ENCODE assay signal across 26 cellular contexts in genomic region chr15:100858294-100858693, GRCh38. TPM values are rescaled to one million over a fixed set of nuclear protein-coding genes. Genes with fewer than 3 reads are reported as not detected.
"Had no signal": no experiment of that assay in that cellular context is flagged by ENCODE, and none has a peak within 500 bp of the region (broad histone marks: within the 10 kb centered on the region; RNA-seq: fewer than 3 reads in every experiment).

No MANE protein-coding gene starts in this region.

- ATAC-seq: left cardiac atrium; left lung; mucosa of descending colon; naive thymus-derived CD4-positive, alpha-beta T cell; natural killer cell treated with Interleukin-12 subunit alpha and Interleukin-12 subunit beta and Interleukin-15 and Interleukin-18, amount 100 ng/mL, for 72 hours; right lobe of liver; stimulated activated naive B cell treated with anti-CD40 and anti-IgM and Interleukin-4, amounts not matched to agents 10 μg/mL and 1 μg/mL and 100 μg/mL, for 72 hours; stimulated activated naive CD8-positive, alpha-beta T cell treated with anti-CD3 and anti-CD28 coated beads, Interleukin-15, Interleukin-2, amounts not matched to agents 100 U/mL and 50 U/mL, for 24 hours had no signal

- H3K27ac ChIP-seq: hepatocyte, left lung, ovary, right atrium auricular region, right lobe of liver, skin epidermis, stomach, testis, thyroid gland, transverse colon, upper lobe of left lung, vagina had no signal

- H3K27me3 ChIP-seq: hepatocyte, left lung, ovary, right atrium auricular region, right lobe of liver, testis, thyroid gland, transverse colon, upper lobe of left lung, vagina had no signal

- DNase-seq: islet precursor cell; kidney glomerular epithelial cell; left cardiac atrium; left lung; midbrain; mucosa of descending colon; naive thymus-derived CD4-positive, alpha-beta T cell; ovary; right lobe of liver; stimulated activated CD4-positive, alpha-beta T cell treated with anti-CD3 and anti-CD28 coated beads, Interleukin-12 subunit alpha, Interleukin-12 subunit beta, amount 100 ng/mL, for 4 hours; stimulated activated CD4-positive, alpha-beta T cell treated with anti-CD3 and anti-CD28 coated beads, Interleukin-15, amount 100 ng/mL, for 24 hours; stimulated activated CD4-positive, alpha-beta T cell treated with anti-CD3 and anti-CD28 coated beads, Interleukin-2, amount 100 ng/mL, for 24 hours; stimulated activated CD4-positive, alpha-beta T cell treated with anti-CD3 and anti-CD28 coated beads, Interleukin-4, amount 100 ng/mL, for 1 hour; stimulated activated naive B cell treated with anti-CD40 and anti-IgM and Interleukin-4, amounts not matched to agents 10 μg/mL and 1 μg/mL and 100 μg/mL, for 72 hours; stimulated activated naive CD8-positive, alpha-beta T cell treated with anti-CD3 and anti-CD28 coated beads, Interleukin-15, Interleukin-2, amounts not matched to agents 100 U/mL and 50 U/mL, for 24 hours; testis; thyroid gland; transverse colon; upper lobe of left lung had no signal

- H3K9me3 ChIP-seq: left lung, mucosa of descending colon, ovary, right lobe of liver, testis, thyroid gland, transverse colon, vagina had no signal

- H3K4me1 ChIP-seq: left lung, right atrium auricular region, right lobe of liver, thyroid gland, upper lobe of left lung had no signal

- H3K79me2 ChIP-seq: hepatocyte had no signal

- H3K36me3 ChIP-seq: left lung, ovary, right atrium auricular region, right lobe of liver, stomach, thyroid gland, transverse colon, upper lobe of left lung, vagina had no signal

- H2AFZ ChIP-seq: hepatocyte had no signal

- H3K4me3 ChIP-seq: hepatocyte, left lung, mucosa of descending colon, ovary, right atrium auricular region, right lobe of liver, skin epidermis, stomach, testis, thyroid gland, transverse colon, upper lobe of left lung, vagina had no signal

- H3K4me2 ChIP-seq: hepatocyte had no signal

RNA-seq across cellular contexts. Expression of gene ALDH1A3, which starts 21.3 kb away (rescaled TPM):
- total RNA-seq: myocyte; naive thymus-derived CD4-positive, alpha-beta T cell; natural killer cell treated with Interleukin-12 subunit alpha and Interleukin-12 subunit beta and Interleukin-15 and Interleukin-18, amount 100 ng/mL, for 72 hours had no signal
- polyA plus RNA-seq: naive thymus-derived CD4-positive, alpha-beta T cell had no signal
